Comparison of ENCODE assay signal across 8 cellular contexts in the genomic region with DNA sequence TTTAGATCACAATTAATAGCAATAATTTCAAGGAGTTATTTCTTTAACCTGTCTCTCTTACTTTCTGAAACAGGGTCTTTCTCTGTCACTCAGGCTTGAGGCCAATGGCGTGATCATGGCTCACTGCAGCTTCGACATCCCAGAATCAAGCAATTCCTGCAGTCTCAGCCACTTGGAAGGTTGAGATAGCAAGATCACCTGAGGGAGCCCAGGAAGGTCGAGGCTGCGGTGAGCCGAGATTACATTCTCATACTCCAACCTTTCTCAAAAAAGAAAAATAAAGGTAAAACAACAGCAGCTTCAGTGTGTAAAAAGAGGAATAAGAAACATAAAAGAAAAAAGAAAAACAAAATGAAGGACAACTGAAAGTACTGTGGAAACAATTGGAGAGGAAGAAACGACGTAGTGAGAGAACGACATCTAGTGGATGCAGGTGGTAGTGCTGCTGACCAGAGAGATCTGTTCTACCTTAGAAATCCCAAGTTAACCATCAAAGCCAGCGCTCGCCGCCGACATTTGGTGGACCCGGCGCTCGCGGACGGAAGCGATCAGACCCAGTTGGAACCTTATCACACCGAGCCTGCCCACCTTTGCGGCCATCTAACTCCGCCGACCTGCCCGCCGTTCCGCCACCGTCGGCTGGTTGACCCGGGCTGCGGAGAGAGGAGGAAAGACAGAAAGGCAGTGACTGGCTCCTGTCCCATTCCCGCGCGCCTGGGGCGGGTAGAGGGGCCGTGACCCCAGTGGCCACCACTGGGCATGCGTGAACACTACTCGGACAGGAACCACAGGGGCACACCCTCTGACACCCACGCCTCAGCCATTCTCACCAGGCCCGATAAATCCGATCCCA.
DNase-seq lines count a peak whose midpoint lies in the region; ATAC-seq and TF ChIP-seq lines count a peak whose summit lies in the region.

No MANE protein-coding gene starts in this region.

- H3K36me3 Mint-ChIP-seq in Caco-2 (ENCODE audit: insufficient read depth, unreplicated experiment) (no peaks in the 10 kb centered on the region), nephron progenitor cell (ENCODE audit: low read depth) (peaks cover 11% of the 10 kb centered on the region)
- H3K36me3 Mint-ChIP-seq in activated T-cell treated with anti-CD3 and anti-CD28 coated beads, Interleukin-2, amount 50 U/mL, for 4 hours (ENCODE audit: insufficient read depth) = no peaks in the 10 kb centered on the region

- H3K9me3 Mint-ChIP-seq in Caco-2 (ENCODE audit: unreplicated experiment) (no peaks in the 10 kb centered on the region), nephron progenitor cell (peaks cover 93% of the 10 kb centered on the region)
- H3K9me3 Mint-ChIP-seq in activated T-cell treated with anti-CD3 and anti-CD28 coated beads, Interleukin-2, amount 50 U/mL, for 4 hours = no peaks in the 10 kb centered on the region

- peak; percentile 87 for ATAC-seq in GM21390 (IDR thresholded peaks at IDR 0.05; ENCODE audit: unreplicated experiment)
- ATAC-seq in activated T-cell treated with anti-CD3 and anti-CD28 coated beads, Interleukin-2, amount 50 U/mL, for 4 hours = peak; percentile 69 to 72

- H3K27me3 Mint-ChIP-seq in Caco-2 (ENCODE audit: insufficient read depth, unreplicated experiment) = peaks cover 12% of the 10 kb centered on the region
- H3K27me3 Mint-ChIP-seq in activated T-cell treated with anti-CD3 and anti-CD28 coated beads, Interleukin-2, amount 50 U/mL, for 4 hours (ENCODE audit: low read depth) = peaks cover 10% of the 10 kb centered on the region
- H3K27me3 Mint-ChIP-seq in nephron progenitor cell (ENCODE audit: low read depth, poor library complexity) = peaks cover 3% of the 10 kb centered on the region

- H3K4me1 Mint-ChIP-seq in Caco-2 (ENCODE audit: low read depth, unreplicated experiment) (no peaks in the 10 kb centered on the region), nephron progenitor cell (no peaks in the 10 kb centered on the region)
- H3K4me1 Mint-ChIP-seq in activated T-cell treated with anti-CD3 and anti-CD28 coated beads, Interleukin-2, amount 50 U/mL, for 4 hours (ENCODE audit: low read depth) = peaks cover 8% of the 10 kb centered on the region

- H3K27me3 ChIP-seq in Caco-2 (replicated peaks; ENCODE audit: control insufficient read depth, insufficient read depth, low read length) = no peaks in the 10 kb centered on the region; the same call in 1 of the 2 replicates

- intact Hi-C loops in Caco-2 (cut with micrococcal nuclease; ENCODE audit: unreplicated experiment) = loop anchor here (1.0 kb wide), 4 partner anchors 32 to 407 kb away; no protein-coding TSS in a partner anchor

- POLR2A ChIA-PET in Caco-2 (lab: Charles Lee) = no interaction called here

- no peak overlapping the region for H3K27ac Mint-ChIP-seq in Caco-2 (ENCODE audit: unreplicated experiment)
- no peak overlapping the region for H3K27ac Mint-ChIP-seq in nephron progenitor cell

- TF ChIP-seq CTCF in Caco-2 (IDR thresholded peaks at IDR 0.05; ENCODE audit: insufficient read depth in 1 of 2, low read depth in 1 of 2, low read length in 1 of 2, severe bottlenecking in 1 of 2, unreplicated experiment in 1 of 2) (peak; percentile 93 to 94), fibroblast of pulmonary artery (IDR thresholded peaks at IDR 0.05; ENCODE audit: low read length, missing control alignments) (peak; percentile 85), nephron progenitor cell (IDR thresholded peaks at IDR 0.05) (peak; percentile 28)

- CTCF ChIA-PET in Caco-2 (lab: Charles Lee) = interaction anchor here (0.7 kb wide), 1 partner anchor 22 kb away, joined by 3 read pairs; no protein-coding TSS in a partner anchor

- no peaks in the 10 kb centered on the region for H3K36me3 ChIP-seq in Caco-2 (ENCODE audit: control insufficient read depth, insufficient read depth, low read length)

- no peaks in the 10 kb centered on the region for H3K4me1 ChIP-seq in Caco-2

- H3K4me3 Mint-ChIP-seq in Caco-2 (ENCODE audit: unreplicated experiment) (peak overlapping the region; percentile 30), nephron progenitor cell (no peak overlapping the region)
- peak overlapping the region; percentile 86 for H3K4me3 Mint-ChIP-seq in activated T-cell treated with anti-CD3 and anti-CD28 coated beads, Interleukin-2, amount 50 U/mL, for 4 hours

- H3K4me3 ChIP-seq in Caco-2 (ENCODE audit: low read depth, low read length) = peak overlapping the region; percentile 12
- no peak overlapping the region for H3K4me3 ChIP-seq in fibroblast of pulmonary artery (replicated peaks; ENCODE audit: low read depth, low read length)

- no TSS peak for BruUV-seq in Caco-2 (replicated peaks; lab: Mats Ljungman, UMichigan)

- H3K9me3 ChIP-seq in Caco-2 = no peaks in the 10 kb centered on the region

- peak; percentile 74 to 79 for DNase-seq in Caco-2
- peak in 65 of 76 experiments; percentile 1 to 78 (median 41) for DNase-seq in HUDEP-2 (lab: John Stamatoyannopoulos, UW; ENCODE audit: unreplicated experiment in 76 of 76)
- peak; percentile 95 for DNase-seq in OCI-M1 (lab: John Stamatoyannopoulos, UW)
- DNase-seq in activated T-cell treated with anti-CD3 and anti-CD28 coated beads, Interleukin-2, amount 50 U/mL, for 4 hours = peak; percentile 50
- DNase-seq in fibroblast of pulmonary artery (ENCODE audit: low read depth) = peak; percentile 72
- DNase-seq in nephron progenitor cell = peak; percentile 10
- DNase-seq in stromal cell of bone marrow (ENCODE audit: low read depth) = peak; percentile 37

Comparison
In these comparisons a context has a peak if more than half of its experiments do, and no peak if none do; other contexts are left out.
1. DNase-seq: peak in every context shown above with its lines; median percentile 95 in OCI-M1; 76 in Caco-2; 72 in fibroblast of pulmonary artery; 50 in activated T-cell treated with anti-CD3 and anti-CD28 coated beads, Interleukin-2, amount 50 U/mL, for 4 hours; 41 in HUDEP-2; 37 in stromal cell of bone marrow; 10 in nephron progenitor cell.
2. CTCF ChIP-seq: peak in every context shown above with its lines; median percentile 94 in Caco-2; 85 in fibroblast of pulmonary artery; 28 in nephron progenitor cell.